In genomic region chr1:46442317-46443161, GRCh38 we compare ENCODE assay signal across 8 cellular contexts. TPM values are rescaled to one million over a fixed set of nuclear protein-coding genes. Genes with fewer than 3 reads are reported as not detected.
DNase-seq lines count a peak whose midpoint lies in the region; ATAC-seq and TF ChIP-seq lines count a peak whose summit lies in the region.

No MANE protein-coding gene starts in this region.

- peak; percentile 50 for ATAC-seq in HG02588 (IDR thresholded peaks at IDR 0.05; ENCODE audit: unreplicated experiment)

- intact Hi-C loops in breast epithelium (cut with DNase I; ENCODE audit: low total_unique reads), result no loop called here

- TF ChIP-seq CTCF in VCaP (conservative IDR thresholded peaks at IDR 0.05) (peak; percentile 72), breast epithelium (IDR thresholded peaks at IDR 0.05) (peak; percentile 70 to 79 (median 77))

- no peak for TF ChIP-seq POLR2A in breast epithelium (IDR thresholded peaks at IDR 0.05)

- H3K36me3 ChIP-seq in breast epithelium, result no peaks in the 10 kb centered on the region

- H3K4me1 ChIP-seq in breast epithelium, result no peaks in the 10 kb centered on the region

- peak overlapping the region; percentile 24 to 61 (median 41) for H3K4me3 ChIP-seq in breast epithelium

- no peaks in the 10 kb centered on the region for H3K9me3 ChIP-seq in breast epithelium

- H3K27ac ChIP-seq in VCaP (no peak overlapping the region), breast epithelium (no peak overlapping the region)

- peaks cover 0 to 5% of the 10 kb centered on the region in 2 donors for H3K27me3 ChIP-seq in breast epithelium

- DNase-seq in GM04504 (ENCODE audit: low read depth), result peak; percentile 58
- peak; percentile 80 to 83 for DNase-seq in NCI-H1930 (lab: John Stamatoyannopoulos, UW)
- peak; percentile 35 to 83 for DNase-seq in breast epithelium (ENCODE audit: low spot score in 2 of 2)
- peak; percentile 84 for DNase-seq in iris pigment epithelial cell (ENCODE audit: low read depth)
- peak; percentile 55 to 77 (median 65) for DNase-seq in stimulated activated CD4-positive, alpha-beta T cell treated with anti-CD3 and anti-CD28 coated beads, Interleukin-12 subunit alpha, Interleukin-12 subunit beta, amount 100 ng/mL, for 48 hours (ENCODE audit: low read depth in 2 of 3, low spot score in 1 of 3)
- no peak for DNase-seq in mesenteric fat pad (ENCODE audit: low spot score)

RNA-seq across cellular contexts. Expression of gene DMBX1, which starts 47.1 kb away (rescaled TPM):
- total RNA-seq in breast epithelium (not detected), mesenteric fat pad (0.45 TPM)

RNA-seq across cellular contexts. Expression of gene FAAH, which starts 48.4 kb away (rescaled TPM):
- 10 to 100 TPM; 18.1 to 58.7 (median 38.3) TPM for total RNA-seq in breast epithelium
- total RNA-seq in mesenteric fat pad, result 16.4 TPM
